16 cellular contexts compared by ENCODE assay signal in the genomic region with DNA sequence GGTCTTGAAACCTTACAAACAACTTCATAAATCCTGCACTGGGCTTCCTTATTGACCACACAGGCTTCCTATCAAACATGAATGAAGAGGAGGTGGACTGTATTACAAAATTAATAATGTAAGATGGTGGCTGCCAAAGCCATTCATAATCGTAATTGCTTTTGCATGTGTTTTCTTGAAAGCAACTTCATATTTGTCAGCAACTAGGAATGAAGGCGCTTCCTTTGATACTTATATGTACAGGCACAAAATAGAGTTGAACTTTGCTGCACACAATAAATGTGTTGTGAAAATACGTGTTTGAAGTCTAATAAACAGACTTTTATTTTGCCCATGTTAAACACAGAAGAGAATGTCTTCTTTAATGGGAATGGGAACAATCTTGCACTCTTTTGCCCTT.
A peak's percentile ranks its signal among the peaks of the same experiment; 100 is the strongest.
DNase-seq lines count a peak whose midpoint lies in the region; ATAC-seq and TF ChIP-seq lines count a peak whose summit lies in the region.
"Had no signal": no experiment of that assay in that cellular context is flagged by ENCODE, and none has a peak within 500 bp of the region (broad histone marks: within the 10 kb centered on the region; RNA-seq: fewer than 3 reads in every experiment).

No MANE protein-coding gene starts in this region.

- no TSS peak for BruUV-seq in Caco-2 (replicated peaks; lab: Mats Ljungman, UMichigan)

- H3K79me2 ChIP-seq in GM23248 (ENCODE audit: insufficient read depth) = no peaks in the 10 kb centered on the region

- H3K9me3 ChIP-seq in GM23248 (ENCODE audit: low read depth) = no peaks in the 10 kb centered on the region
- no peaks in the 10 kb centered on the region for H3K9me3 ChIP-seq in Caco-2
- H3K9me3 ChIP-seq in upper lobe of left lung = no peaks in the 10 kb centered on the region
- H3K9me3 ChIP-seq: A549, BLaER1 had no signal

- H3K4me2 ChIP-seq in GM23248 (ENCODE audit: unreplicated experiment) = peak overlapping the region; percentile 38
- H3K4me2 ChIP-seq: BLaER1, KMS-11 had no signal

- H3K36me3 ChIP-seq in GM23248 (ENCODE audit: low read depth) = no peaks in the 10 kb centered on the region
- H3K36me3 ChIP-seq in Caco-2 (ENCODE audit: control insufficient read depth, insufficient read depth, low read length) = no peaks in the 10 kb centered on the region
- no peaks in the 10 kb centered on the region for H3K36me3 ChIP-seq in upper lobe of left lung

- H3F3A ChIP-seq in GM23248 (ENCODE audit: insufficient read depth) = peaks cover 30% of the 10 kb centered on the region

- TF ChIP-seq POLR2A in upper lobe of left lung (IDR thresholded peaks at IDR 0.05) = no peak

- no peaks in the 10 kb centered on the region for H3K9me3 Mint-ChIP-seq in Caco-2 (ENCODE audit: unreplicated experiment)
- H3K9me3 Mint-ChIP-seq: CD14-positive monocyte; CD4-positive, alpha-beta memory T cell had no signal

- H3K4me3 Mint-ChIP-seq in Caco-2 (ENCODE audit: unreplicated experiment) = no peak overlapping the region
- H3K4me3 Mint-ChIP-seq: CD14-positive monocyte; CD4-positive, alpha-beta memory T cell had no signal

- H3K27me3 ChIP-seq in GM23248 (replicated peaks; ENCODE audit: insufficient read depth) (no peaks in the 10 kb centered on the region), Caco-2 (replicated peaks; ENCODE audit: control insufficient read depth, insufficient read depth, low read length) (no peaks in the 10 kb centered on the region), upper lobe of left lung (no peaks in the 10 kb centered on the region)
- H3K27me3 ChIP-seq: BLaER1 had no signal

- TF ChIP-seq CTCF in AG10803 (conservative IDR thresholded peaks at IDR 0.05; ENCODE audit: low read length) (no peak), fibroblast of villous mesenchyme (IDR thresholded peaks at IDR 0.05; ENCODE audit: insufficient read depth, low read depth, low read length) (no peak), Caco-2 (IDR thresholded peaks at IDR 0.05; ENCODE audit: insufficient read depth in 1 of 2, low read depth in 1 of 2, low read length in 1 of 2, severe bottlenecking in 1 of 2, unreplicated experiment in 1 of 2) (no peak), upper lobe of left lung (IDR thresholded peaks at IDR 0.05) (no peak)

- no peaks in the 10 kb centered on the region for H3K9me2 ChIP-seq in GM23248 (ENCODE audit: insufficient read depth)

- no peak overlapping the region for H3K4me3 ChIP-seq in AG10803 (ENCODE audit: low read length)
- H3K4me3 ChIP-seq in GM23248 = no peak overlapping the region
- no peak overlapping the region for H3K4me3 ChIP-seq in fibroblast of villous mesenchyme (ENCODE audit: low read depth, low read length)
- no peak overlapping the region for H3K4me3 ChIP-seq in Caco-2 (ENCODE audit: low read depth, low read length)
- no peak overlapping the region for H3K4me3 ChIP-seq in upper lobe of left lung
- H3K4me3 ChIP-seq: A549, BLaER1 had no signal

- 24 to 28% methylated on average over 3 of the region's 3 CpGs for WGBS in GM23248 (ENCODE audit: low coverage in 1 of 2, low lambda C conversion rate in 2 of 2, missing lambda C conversion rate in 2 of 2), 2 experiments
- 75 to 80% methylated on average over 3 of the region's 3 CpGs for WGBS in upper lobe of left lung, 2 donors

- POLR2A ChIA-PET in Caco-2 (lab: Charles Lee) = no interaction called here

- H3K9ac ChIP-seq in GM23248 = no peak overlapping the region
- H3K9ac ChIP-seq: BLaER1, KMS-11 had no signal

- DNase-seq in AG10803 (ENCODE audit: low read depth) (peak; percentile 71), GM23248 (peak; percentile 49), dermis blood vessel endothelial cell (peak; percentile 5), fibroblast of villous mesenchyme (ENCODE audit: low read depth) (peak; percentile 56), putamen (ENCODE audit: low spot score) (no peak), Caco-2 (no peak), upper lobe of left lung (no peak)
- DNase-seq: CD4-positive, alpha-beta memory T cell; GDM1; HCEC 1CT had no signal

- CTCF ChIA-PET in Caco-2 (lab: Charles Lee) = no interaction called here

- in situ Hi-C loops in GM23248 (cut with MboI) = no loop called here

- H4K20me1 ChIP-seq in GM23248 (ENCODE audit: insufficient read depth) = no peaks in the 10 kb centered on the region
- H4K20me1 ChIP-seq: BLaER1 had no signal

- no peak overlapping the region for H3K27ac ChIP-seq in GM23248
- H3K27ac ChIP-seq in upper lobe of left lung = no peak overlapping the region
- H3K27ac ChIP-seq: 22Rv1, BLaER1, KMS-11 had no signal

- no peak for ATAC-seq in HG02885 (IDR thresholded peaks at IDR 0.05; ENCODE audit: poor library complexity, unreplicated experiment)
- no peak for ATAC-seq in upper lobe of left lung (ENCODE audit: low FRiP score in 2 of 2)

- no peaks in the 10 kb centered on the region for H3K36me3 Mint-ChIP-seq in Caco-2 (ENCODE audit: insufficient read depth, unreplicated experiment)
- H3K36me3 Mint-ChIP-seq: CD14-positive monocyte; CD4-positive, alpha-beta memory T cell had no signal

- H3K4me1 Mint-ChIP-seq in Caco-2 (ENCODE audit: low read depth, unreplicated experiment) = peaks cover 6% of the 10 kb centered on the region
- H3K4me1 Mint-ChIP-seq: CD14-positive monocyte; CD4-positive, alpha-beta memory T cell had no signal

- peaks cover 39% of the 10 kb centered on the region for H3K4me1 ChIP-seq in GM23248 (ENCODE audit: insufficient read depth)
- H3K4me1 ChIP-seq in Caco-2 = peaks cover 16% of the 10 kb centered on the region
- no peaks in the 10 kb centered on the region for H3K4me1 ChIP-seq in upper lobe of left lung

- no peak for TF ChIP-seq EP300 in upper lobe of left lung (IDR thresholded peaks at IDR 0.05)

- intact Hi-C loops in Caco-2 (cut with micrococcal nuclease; ENCODE audit: unreplicated experiment) = loop anchor here (2.0 kb wide), 1 partner anchor 73 kb away; a partner anchor contains a TSS

- H3K27ac Mint-ChIP-seq in Caco-2 (ENCODE audit: unreplicated experiment) = no peak overlapping the region
- H3K27ac Mint-ChIP-seq: CD4-positive, alpha-beta memory T cell had no signal

- H2AFZ ChIP-seq in GM23248 = no peak overlapping the region

- H3K27me3 Mint-ChIP-seq in Caco-2 (ENCODE audit: insufficient read depth, unreplicated experiment) = no peaks in the 10 kb centered on the region
- H3K27me3 Mint-ChIP-seq: CD4-positive, alpha-beta memory T cell had no signal

Comparison
In these comparisons a context has a peak if more than half of its experiments do, and no peak if none do; other contexts are left out.
1. DNase-seq: peak in AG10803 (single experiment), GM23248 (single experiment), dermis blood vessel endothelial cell (single experiment) and fibroblast of villous mesenchyme (single experiment); none in putamen (single experiment), Caco-2 (0 of 2) and upper lobe of left lung (0 of 2).